In the genomic region with DNA sequence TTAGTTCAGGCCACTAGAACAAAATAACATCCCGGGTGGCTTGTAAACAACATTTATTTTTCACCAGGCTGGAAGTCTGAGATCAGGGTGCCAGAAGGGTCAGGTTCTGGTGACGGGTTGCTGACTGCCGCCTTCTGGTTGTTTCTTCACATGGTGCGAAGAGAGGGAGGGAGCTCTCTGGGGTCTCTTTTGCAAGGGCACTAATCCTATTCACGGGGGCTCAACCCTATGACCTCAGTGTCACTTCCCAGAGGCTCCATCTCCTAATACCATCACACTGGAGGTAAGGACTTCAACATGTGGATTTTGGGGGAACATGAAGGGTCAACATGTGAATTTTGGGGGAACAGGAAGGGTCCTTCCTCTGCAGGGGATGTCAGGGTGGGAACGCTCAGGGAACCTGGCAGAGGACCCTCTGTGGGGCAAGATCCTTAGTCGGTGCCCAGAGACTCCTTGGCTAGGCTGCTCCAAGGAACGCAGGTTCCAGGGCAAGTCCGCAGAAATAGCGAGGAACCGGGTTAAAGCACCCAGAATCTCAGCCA, we compare ENCODE assay signal across 1 cellular context.
TF ChIP-seq lines count a peak whose summit lies in the region.

No MANE protein-coding gene starts in this region.

TF ChIP-seq in IMR-90, 13 proteins besides CTCF, POLR2A, EP300 and RAD21 (continued from another document):
- TF ChIP-seq, protein P1, sequence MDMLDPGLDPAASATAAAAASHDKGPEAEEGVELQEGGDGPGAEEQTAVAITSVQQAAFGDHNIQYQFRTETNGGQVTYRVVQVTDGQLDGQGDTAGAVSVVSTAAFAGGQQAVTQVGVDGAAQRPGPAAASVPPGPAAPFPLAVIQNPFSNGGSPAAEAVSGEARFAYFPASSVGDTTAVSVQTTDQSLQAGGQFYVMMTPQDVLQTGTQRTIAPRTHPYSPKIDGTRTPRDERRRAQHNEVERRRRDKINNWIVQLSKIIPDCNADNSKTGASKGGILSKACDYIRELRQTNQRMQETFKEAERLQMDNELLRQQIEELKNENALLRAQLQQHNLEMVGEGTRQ (IDR thresholded peaks at IDR 0.05; ENCODE audit: low read depth, low read length) = no peak
- no peak for TF ChIP-seq BHLHE40 (IDR thresholded peaks at IDR 0.05; ENCODE audit: low read depth, low read length)
- no peak for TF ChIP-seq RFX5 (IDR thresholded peaks at IDR 0.05; ENCODE audit: low read depth, low read length)
- TF ChIP-seq SMC3 (IDR thresholded peaks at IDR 0.05; ENCODE audit: low read depth, low read length) = no peak
- TF ChIP-seq MAZ (IDR thresholded peaks at IDR 0.05; ENCODE audit: borderline replicate concordance, low read depth, low read length) = no peak
- no peak for TF ChIP-seq CHD1 (IDR thresholded peaks at IDR 0.05; ENCODE audit: low read depth, low read length)
- no peak for TF ChIP-seq MAFK (IDR thresholded peaks at IDR 0.05; ENCODE audit: low read depth, low read length)
- no peak for TF ChIP-seq FOS (IDR thresholded peaks at IDR 0.05; ENCODE audit: low read depth, low read length)
- TF ChIP-seq RCOR1 (IDR thresholded peaks at IDR 0.05; ENCODE audit: insufficient replicate concordance, low read length) = no peak
- TF ChIP-seq MXI1 (IDR thresholded peaks at IDR 0.05; ENCODE audit: borderline replicate concordance, low read depth, low read length) = no peak
TF ChIP-seq in IMR-90: peak in this region for 0.
